Comparison of ENCODE assay signal across 11 cellular contexts in genomic region chr2:240797914-240798313, GRCh38. TPM values are rescaled to one million over a fixed set of nuclear protein-coding genes. Genes with fewer than 3 reads are reported as not detected.
"Had no signal": no experiment of that assay in that cellular context is flagged by ENCODE, and none has a peak within 500 bp of the region (broad histone marks: within the 10 kb centered on the region; RNA-seq: fewer than 3 reads in every experiment).

No MANE protein-coding gene starts in this region.

- H3K4me1 ChIP-seq: breast epithelium, SJSA1 had no signal

- H3K27ac ChIP-seq: breast epithelium, gastroesophageal sphincter, SJSA1 had no signal

- H3K4me3 ChIP-seq: breast epithelium, gastroesophageal sphincter, SJSA1 had no signal

- H3K4me1 Mint-ChIP-seq: stimulated activated effector memory CD8-positive, alpha-beta T cell treated with anti-CD3 and anti-CD28 coated beads, Interleukin-12 subunit alpha, Interleukin-12 subunit beta, amount 100 ng/mL, for 72 hours had no signal

- H3K36me3 ChIP-seq: breast epithelium, gastroesophageal sphincter, SJSA1 had no signal

- ATAC-seq: activated T-cell treated with anti-CD3 and anti-CD28 coated beads, Interleukin-2, amount 50 U/mL, for 4 hours; gastroesophageal sphincter; stimulated activated effector memory CD8-positive, alpha-beta T cell treated with anti-CD3 and anti-CD28 coated beads, Interleukin-12 subunit alpha, Interleukin-12 subunit beta, amount 100 ng/mL, for 72 hours had no signal

- H3K27ac Mint-ChIP-seq: nephron progenitor cell; stimulated activated effector memory CD8-positive, alpha-beta T cell treated with anti-CD3 and anti-CD28 coated beads, Interleukin-12 subunit alpha, Interleukin-12 subunit beta, amount 100 ng/mL, for 72 hours had no signal

- H3K9me3 ChIP-seq: breast epithelium, gastroesophageal sphincter, SJSA1 had no signal

- H3K36me3 Mint-ChIP-seq: stimulated activated effector memory CD8-positive, alpha-beta T cell treated with anti-CD3 and anti-CD28 coated beads, Interleukin-12 subunit alpha, Interleukin-12 subunit beta, amount 100 ng/mL, for 72 hours had no signal

- H3K4me3 Mint-ChIP-seq: activated T-cell treated with anti-CD3 and anti-CD28 coated beads, Interleukin-2, amount 50 U/mL, for 4 hours; nephron progenitor cell; stimulated activated effector memory CD8-positive, alpha-beta T cell treated with anti-CD3 and anti-CD28 coated beads, Interleukin-12 subunit alpha, Interleukin-12 subunit beta, amount 100 ng/mL, for 72 hours had no signal

- DNase-seq: activated gamma-delta T cell treated with Interleukin-2 at 50 U/mL for 16 hours, erythroblast, islet precursor cell, mesendoderm, T-helper 2 cell had no signal

- H3K9me3 Mint-ChIP-seq: activated T-cell treated with anti-CD3 and anti-CD28 coated beads, Interleukin-2, amount 50 U/mL, for 4 hours; stimulated activated effector memory CD8-positive, alpha-beta T cell treated with anti-CD3 and anti-CD28 coated beads, Interleukin-12 subunit alpha, Interleukin-12 subunit beta, amount 100 ng/mL, for 72 hours had no signal

RNA-seq across cellular contexts. Expression of gene KIF1A, which starts 22.1 kb away (rescaled TPM):
- total RNA-seq: SJSA1 had no signal
